ENCODE assay signal across 21 cellular contexts in genomic region chr22:31609716-31610115, GRCh38. TPM values are rescaled to one million over a fixed set of nuclear protein-coding genes. Genes with fewer than 3 reads are reported as not detected.
A peak's percentile ranks its signal among the peaks of the same experiment; 100 is the strongest.
DNase-seq lines count a peak whose midpoint lies in the region; ATAC-seq and TF ChIP-seq lines count a peak whose summit lies in the region.
"Had no signal": no experiment of that assay in that cellular context is flagged by ENCODE, and none has a peak within 500 bp of the region (broad histone marks: within the 10 kb centered on the region; RNA-seq: fewer than 3 reads in every experiment).

No MANE protein-coding gene starts in this region.

- H3K36me3 ChIP-seq in lower lobe of right lung (peaks cover 35% of the 10 kb centered on the region), spleen (peaks cover 0 to 98% (median 33%) of the 10 kb centered on the region in 6 donors)
- H3K36me3 ChIP-seq: MG63 had no signal

- no peak overlapping the region for H3K4me3 Mint-ChIP-seq in activated naive CD8-positive, alpha-beta T cell
- H3K4me3 Mint-ChIP-seq in activated naive CD8-positive, alpha-beta T cell treated with anti-CD3 and anti-CD28 coated beads, Interleukin-2, amount 50 U/mL, for 24 hours: no peak overlapping the region
- H3K4me3 Mint-ChIP-seq in activated CD8-positive, alpha-beta T cell treated with anti-CD3 and anti-CD28 coated beads for 36 hours: no peak overlapping the region
- H3K4me3 Mint-ChIP-seq: CD4-positive, CD25-positive, alpha-beta regulatory T cell had no signal

- H3K36me3 Mint-ChIP-seq in activated naive CD8-positive, alpha-beta T cell: no peaks in the 10 kb centered on the region
- peaks cover 30% of the 10 kb centered on the region for H3K36me3 Mint-ChIP-seq in activated naive CD8-positive, alpha-beta T cell treated with anti-CD3 and anti-CD28 coated beads, Interleukin-2, amount 50 U/mL, for 24 hours (ENCODE audit: low read depth)
- peaks cover 34% of the 10 kb centered on the region for H3K36me3 Mint-ChIP-seq in activated CD8-positive, alpha-beta T cell treated with anti-CD3 and anti-CD28 coated beads for 36 hours (ENCODE audit: low read depth)

- H3K4me1 ChIP-seq in lower lobe of right lung (peaks cover 6% of the 10 kb centered on the region), spleen (peaks cover 7 to 39% (median 27%) of the 10 kb centered on the region in 6 donors)

- H3K9me3 Mint-ChIP-seq in activated naive CD8-positive, alpha-beta T cell (ENCODE audit: low read depth): no peaks in the 10 kb centered on the region
- H3K9me3 Mint-ChIP-seq in activated naive CD8-positive, alpha-beta T cell treated with anti-CD3 and anti-CD28 coated beads, Interleukin-2, amount 50 U/mL, for 24 hours: no peaks in the 10 kb centered on the region
- no peaks in the 10 kb centered on the region for H3K9me3 Mint-ChIP-seq in activated CD8-positive, alpha-beta T cell treated with anti-CD3 and anti-CD28 coated beads for 36 hours
- H3K9me3 Mint-ChIP-seq: CD4-positive, CD25-positive, alpha-beta regulatory T cell had no signal

- no peak for TF ChIP-seq CTCF in activated CD8-positive, alpha-beta T cell treated with anti-CD3 and anti-CD28 coated beads for 36 hours (IDR thresholded peaks at IDR 0.05)
- TF ChIP-seq CTCF in lower lobe of right lung (IDR thresholded peaks at IDR 0.05) (no peak), spleen (IDR thresholded peaks at IDR 0.05 in 8 of 11, conservative IDR thresholded peaks at IDR 0.05 in 3 of 11) (no peak)

- H3K27ac ChIP-seq in lower lobe of right lung: peak overlapping the region; percentile 18
- H3K27ac ChIP-seq in spleen: no peak overlapping the region
- H3K27ac ChIP-seq: RWPE1 had no signal

- no peaks in the 10 kb centered on the region for H3K27me3 ChIP-seq in lower lobe of right lung (ENCODE audit: low read depth)
- H3K27me3 ChIP-seq in spleen (replicated peaks in 1 of 7): no peaks in the 10 kb centered on the region
- H3K27me3 ChIP-seq: MG63 had no signal

- TF ChIP-seq POLR2A in spleen (IDR thresholded peaks at IDR 0.05): no peak

- no peak for ATAC-seq in activated naive CD8-positive, alpha-beta T cell treated with anti-CD3 and anti-CD28 coated beads, Interleukin-2, amount 50 U/mL, for 24 hours
- ATAC-seq in activated CD8-positive, alpha-beta T cell treated with anti-CD3 and anti-CD28 coated beads for 36 hours: no peak
- no peak for ATAC-seq in lower lobe of right lung
- ATAC-seq: K562 had no signal

- no peaks in the 10 kb centered on the region for H3K27me3 Mint-ChIP-seq in activated naive CD8-positive, alpha-beta T cell
- no peaks in the 10 kb centered on the region for H3K27me3 Mint-ChIP-seq in activated naive CD8-positive, alpha-beta T cell treated with anti-CD3 and anti-CD28 coated beads, Interleukin-2, amount 50 U/mL, for 24 hours
- no peaks in the 10 kb centered on the region for H3K27me3 Mint-ChIP-seq in activated CD8-positive, alpha-beta T cell treated with anti-CD3 and anti-CD28 coated beads for 36 hours
- H3K27me3 Mint-ChIP-seq: CD4-positive, CD25-positive, alpha-beta regulatory T cell had no signal

- POLR2A ChIA-PET in activated CD8-positive, alpha-beta T cell treated with anti-CD3 and anti-CD28 coated beads for 36 hours (lab: Charles Lee): interaction anchor here (0.9 to 2.1 kb wide), 2 partner anchors 21 to 26 kb away, joined by 4 to 8 read pairs; no protein-coding TSS in a partner anchor

- peak overlapping the region; percentile 46 for H3K27ac Mint-ChIP-seq in activated naive CD8-positive, alpha-beta T cell
- no peak overlapping the region for H3K27ac Mint-ChIP-seq in activated naive CD8-positive, alpha-beta T cell treated with anti-CD3 and anti-CD28 coated beads, Interleukin-2, amount 50 U/mL, for 24 hours
- peak overlapping the region; percentile 20 for H3K27ac Mint-ChIP-seq in activated CD8-positive, alpha-beta T cell treated with anti-CD3 and anti-CD28 coated beads for 36 hours
- H3K27ac Mint-ChIP-seq: CD4-positive, CD25-positive, alpha-beta regulatory T cell had no signal

- no peak for DNase-seq in activated naive CD8-positive, alpha-beta T cell treated with anti-CD3 and anti-CD28 coated beads, Interleukin-2, amount 50 U/mL, for 24 hours
- DNase-seq in activated CD8-positive, alpha-beta T cell treated with anti-CD3 and anti-CD28 coated beads for 36 hours: no peak
- DNase-seq in lower lobe of right lung (peak; percentile 19), spleen (peak; percentile 42), AML-193 (lab: John Stamatoyannopoulos, UW) (no peak), NCI-H524 (lab: John Stamatoyannopoulos, UW) (no peak)
- no peak for DNase-seq in activated CD8-positive, alpha-beta memory T cell treated with anti-CD3 and anti-CD28 coated beads for 24 hours
- DNase-seq: CD4-positive, CD25-positive, alpha-beta regulatory T cell; COR-L47; DMS79; MG63; NCI-H1092; NCI-H1436; NCI-H1930; NCI-H2227 treated with DMSO at 0.1 percent for 48 hours; NCI-H510A; NCI-H774; NK-92 treated with Interleukin-12 subunit alpha and Interleukin-12 subunit beta, amount 100 ng/mL, for 24 hours had no signal

- H3K4me3 ChIP-seq in lower lobe of right lung (no peak overlapping the region), spleen (no peak overlapping the region)
- H3K4me3 ChIP-seq: K562, MG63 had no signal

- peaks cover 2% of the 10 kb centered on the region for H3K4me1 Mint-ChIP-seq in activated naive CD8-positive, alpha-beta T cell (ENCODE audit: low read depth)
- peaks cover 3% of the 10 kb centered on the region for H3K4me1 Mint-ChIP-seq in activated naive CD8-positive, alpha-beta T cell treated with anti-CD3 and anti-CD28 coated beads, Interleukin-2, amount 50 U/mL, for 24 hours
- H3K4me1 Mint-ChIP-seq in activated CD8-positive, alpha-beta T cell treated with anti-CD3 and anti-CD28 coated beads for 36 hours (ENCODE audit: low read depth): peaks cover 7% of the 10 kb centered on the region

- H3K9me3 ChIP-seq in lower lobe of right lung (no peaks in the 10 kb centered on the region), spleen (no peaks in the 10 kb centered on the region)
- H3K9me3 ChIP-seq: MG63 had no signal

- 79 to 96% (median 94%) methylated on average over 10 of the region's 10 CpGs for WGBS in spleen, 5 donors

- intact Hi-C loops in activated CD8-positive, alpha-beta T cell treated with anti-CD3 and anti-CD28 coated beads for 36 hours (cut with micrococcal nuclease): no loop called here
- intact Hi-C loops in lower lobe of right lung (cut with DNase I): no loop called here
- intact Hi-C loops in spleen (cut with DNase I; ENCODE audit: low total_unique reads): no loop called here

- CTCF ChIA-PET in activated CD8-positive, alpha-beta T cell treated with anti-CD3 and anti-CD28 coated beads for 36 hours (lab: Charles Lee): no interaction called here

RNA-seq across cellular contexts. Expression of gene PISD, which starts 52.3 kb away (rescaled TPM):
- 10 to 100 TPM; 33.9 to 35.9 TPM for total RNA-seq in activated CD8-positive, alpha-beta T cell treated with anti-CD3 and anti-CD28 coated beads for 36 hours
- total RNA-seq in lower lobe of right lung: 47.3 TPM
- 100 to 1,000 TPM in 2 of 7 donors, 10 to 100 TPM in 5; 52.6 to 108 (median 83.0) TPM for total RNA-seq in spleen
- polyA plus RNA-seq in spleen: 10 to 100 TPM; 27.6 to 41.7 (median 32.1) TPM

Comparison
In these comparisons a context has a peak if more than half of its experiments do, and no peak if none do; other contexts are left out.
1. DNase-seq: peak in lower lobe of right lung (single experiment) and spleen (single experiment); none in activated naive CD8-positive, alpha-beta T cell treated with anti-CD3 and anti-CD28 coated beads, Interleukin-2, amount 50 U/mL, for 24 hours (single experiment), activated CD8-positive, alpha-beta T cell treated with anti-CD3 and anti-CD28 coated beads for 36 hours (single experiment), AML-193 (0 of 2), activated CD8-positive, alpha-beta memory T cell treated with anti-CD3 and anti-CD28 coated beads for 24 hours (single experiment) and NCI-H524 (0 of 2).